In the genomic region with DNA sequence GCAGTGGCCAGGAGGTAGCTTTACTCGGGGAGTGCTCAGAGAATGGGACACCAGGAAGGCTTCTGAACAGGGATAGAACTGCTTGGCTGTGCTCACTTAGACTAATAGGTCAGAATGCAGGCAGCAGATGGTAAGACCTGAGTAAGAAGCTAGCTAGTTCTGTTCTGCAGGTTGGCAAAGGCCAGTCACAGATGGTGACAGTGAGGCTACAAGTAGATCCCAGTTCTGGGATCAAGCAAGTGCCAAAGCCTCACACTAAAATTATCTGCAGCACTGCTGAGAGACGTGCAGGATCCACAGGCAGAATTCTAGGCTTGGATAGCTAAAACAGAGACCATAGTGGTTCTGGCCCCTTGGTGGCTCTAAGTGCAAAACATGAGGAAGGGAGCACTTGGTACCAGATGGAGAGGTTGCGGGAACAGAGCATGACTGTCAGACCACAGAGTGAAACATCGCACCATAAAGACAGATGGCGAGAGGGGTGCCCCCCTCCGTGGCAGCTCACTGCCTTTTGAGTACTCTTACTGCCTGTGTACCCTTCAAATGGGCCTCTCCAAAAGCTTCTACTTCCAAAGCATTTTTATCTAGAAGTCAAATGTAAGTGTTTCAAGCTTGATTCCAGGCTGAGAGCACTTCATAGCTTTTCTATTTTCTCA, we compare ENCODE assay signal across 24 cellular contexts. TPM values are rescaled to one million over a fixed set of nuclear protein-coding genes. Genes with fewer than 3 reads are reported as not detected.
A peak's percentile ranks its signal among the peaks of the same experiment; 100 is the strongest.
DNase-seq lines count a peak whose midpoint lies in the region; ATAC-seq, FAIRE-seq and TF ChIP-seq lines count a peak whose summit lies in the region.
"Had no signal": no experiment of that assay in that cellular context is flagged by ENCODE, and none has a peak within 500 bp of the region (broad histone marks: within the 10 kb centered on the region; RNA-seq: fewer than 3 reads in every experiment).

No MANE protein-coding gene starts in this region.

- TF ChIP-seq CTCF in HEK293 (tag by site-specific recombination; IDR thresholded peaks at IDR 0.05) = 0 out of 2 replicates have a peak, but pooled peaks have one; percentile 15
- TF ChIP-seq CTCF in H1 (IDR thresholded peaks at IDR 0.05; ENCODE audit: control extremely low read depth in 1 of 3, insufficient read depth in 1 of 3, low read depth in 1 of 3, low read length in 3 of 3) = no peak

- H3K4me1 ChIP-seq in HEK293 (ENCODE audit: control insufficient read depth, insufficient read depth, low read length) = peaks cover under 1% of the 10 kb centered on the region; the same call in 1 of the 2 replicates
- peaks cover 0 to 9% (median 2%) of the 10 kb centered on the region in 4 experiments; a peak in 4 of 7 replicates for H3K4me1 ChIP-seq in H1 (replicated peaks in 1 of 4; ENCODE audit: control insufficient read depth in 3 of 4, insufficient read depth in 4 of 4, low read length in 3 of 4)

- no peak overlapping the region for H2AK5ac ChIP-seq in H1 (ENCODE audit: low read depth, low read length)

- TF ChIP-seq POLR2A in H1 (IDR thresholded peaks at IDR 0.05; ENCODE audit: control extremely low read depth in 1 of 2, low read depth in 2 of 2, low read length in 2 of 2) = no peak

- FAIRE-seq in H1 (lab: Jason Lieb, UNC) = no peak

- H4K91ac ChIP-seq in H1 (replicated peaks; ENCODE audit: insufficient read length, low read length) = no peak overlapping the region

- peak overlapping the region; percentile 79; the same call in 1 of the 2 replicates for H2AFZ ChIP-seq in H1 (ENCODE audit: low read length)

- no peak overlapping the region for H3K27ac ChIP-seq in HEK293 (ENCODE audit: extremely low read depth, low read depth, low read length)
- no peak overlapping the region for H3K27ac ChIP-seq in H1 (ENCODE audit: low read depth, low read length)
- H3K27ac ChIP-seq in substantia nigra (ENCODE audit: low read depth, low read length, poor library complexity, severe bottlenecking) = peak overlapping the region; percentile 22
- H3K27ac ChIP-seq: gastrocnemius medialis, KMS-11, VCaP had no signal

- H4K20me1 ChIP-seq in H1 (replicated peaks in 1 of 2; ENCODE audit: control insufficient read depth in 1 of 2, insufficient read depth in 2 of 2, low read length in 2 of 2) = peaks cover 1 to 3% of the 10 kb centered on the region in 2 experiments

- no peak for TF ChIP-seq EP300 in H1 (IDR thresholded peaks at IDR 0.05; ENCODE audit: borderline replicate concordance in 1 of 2, low read depth in 2 of 2, low read length in 2 of 2)

- CTCF ChIA-PET in HEK293 (lab: Yijun Ruan, JAX) = interaction anchor here (0.5 to 1.3 kb wide), 3 partner anchors 19 to 97 kb away, joined by 3 to 4 read pairs (median 3); no protein-coding TSS in a partner anchor
- CTCF ChIA-PET in H1 (lab: Charles Lee; ENCODE audit: partially characterized antibody) = interaction anchor here (1.0 to 3.1 kb wide), 6 partner anchors 11 to 98 kb away, joined by 3 to 10 read pairs (median 3); no protein-coding TSS in a partner anchor

- no peak overlapping the region for H3K14ac ChIP-seq in H1 (ENCODE audit: insufficient read length)

- H4K5ac ChIP-seq in H1 (ENCODE audit: insufficient read length, low read depth, low read length) = no peak overlapping the region

- H2BK15ac ChIP-seq in H1 (ENCODE audit: low read length) = no peak overlapping the region

- H3K4me3 ChIP-seq in HEK293 (ENCODE audit: low read depth, low read length) (no peak overlapping the region), H1 (ENCODE audit: extremely low read depth in 1 of 4, insufficient read depth in 2 of 4, low read depth in 3 of 4, low read length in 4 of 4) (no peak overlapping the region)
- H3K4me3 ChIP-seq: gastrocnemius medialis had no signal

- POLR2A ChIA-PET in HEK293 (lab: Yijun Ruan, JAX) = interaction anchor here (0.8 to 1.3 kb wide), 2 partner anchors 11 to 48 kb away, joined by 3 to 4 read pairs; no protein-coding TSS in a partner anchor
- POLR2A ChIA-PET in H1 (lab: Charles Lee; ENCODE audit: partially characterized antibody) = interaction anchor here (0.7 to 1.5 kb wide), 6 partner anchors 14 to 298 kb away, joined by 3 to 4 read pairs (median 3); partner anchors contain the start of gene RPLP1

- DNase-seq in NCI-H524 treated with DMSO at 0.1 percent for 48 hours (lab: John Stamatoyannopoulos, UW) (peak; percentile 99), H1 (ENCODE audit: low read depth in 1 of 2, low spot score in 2 of 2) (no peak), substantia nigra (lab: John Stamatoyannopoulos, UW) (peak in 11 of 49 donors; percentile 12 to 79 (median 36)), NCI-H2196 (lab: John Stamatoyannopoulos, UW; ENCODE audit: unreplicated experiment) (no peak), OCI-M1 (lab: John Stamatoyannopoulos, UW) (no peak), NCI-H146 (lab: John Stamatoyannopoulos, UW) (no peak)
- DNase-seq: activated CD8-positive, alpha-beta memory T cell treated with anti-CD3 and anti-CD28 coated beads, Interleukin-2, amount 50 U/mL, for 48 hours; activated effector memory CD4-positive, alpha-beta T cell treated with Interleukin-2 at 50 U/mL for 16 hours; CD8-positive, alpha-beta T cell; DND-41; gastrocnemius medialis; GOT3; left cardiac atrium; MV-4-11; NCI-H2081 treated with DMSO at 0.1 percent for 48 hours; NK-92 treated with Interleukin-12 subunit alpha and Interleukin-12 subunit beta, amount 100 ng/mL, for 24 hours; stimulated activated CD4-positive, alpha-beta T cell treated with anti-CD3 and anti-CD28 coated beads, Interleukin-2, amount 100 ng/mL, for 24 hours; stimulated activated naive CD4-positive, alpha-beta T cell treated with Interleukin-2 at 50 U/mL for 16 hours; T-helper 2 cell; trophoblast cell had no signal

- no peaks in the 10 kb centered on the region for H3K36me3 ChIP-seq in HEK293 (ENCODE audit: control insufficient read depth in 2 of 2, insufficient read depth in 1 of 2, low read length in 2 of 2)
- no peaks in the 10 kb centered on the region; a peak in 1 of 8 replicates for H3K36me3 ChIP-seq in H1 (ENCODE audit: control insufficient read depth in 2 of 4, insufficient read depth in 4 of 4, low read length in 3 of 4)
- H3K36me3 ChIP-seq: gastrocnemius medialis had no signal

- H3K79me2 ChIP-seq in H1 (ENCODE audit: control insufficient read depth in 1 of 2, insufficient read depth in 2 of 2, low read length in 2 of 2) = peaks cover 0 to 8% of the 10 kb centered on the region in 2 experiments; a peak in 2 of 4 replicates

- no peak overlapping the region for H3K9ac ChIP-seq in H1 (replicated peaks in 1 of 4; ENCODE audit: extremely low read depth in 1 of 4, low read depth in 3 of 4, low read length in 3 of 4)
- H3K9ac ChIP-seq: KMS-11 had no signal

- no peaks in the 10 kb centered on the region; a peak in 1 of 7 replicates for H3K27me3 ChIP-seq in H1 (replicated peaks in 1 of 4; ENCODE audit: control insufficient read depth in 3 of 4, extremely low read depth in 1 of 4, insufficient read depth in 3 of 4, low read length in 3 of 4)
- H3K27me3 ChIP-seq: gastrocnemius medialis had no signal

- no peak overlapping the region for H2BK120ac ChIP-seq in H1 (replicated peaks; ENCODE audit: low read depth, low read length)

- no peak overlapping the region for H3K56ac ChIP-seq in H1 (replicated peaks; ENCODE audit: insufficient read length, low read depth, low read length)

- no peak for ATAC-seq in GM21447 (IDR thresholded peaks at IDR 0.05; ENCODE audit: unreplicated experiment)
- ATAC-seq: CD8-positive, alpha-beta T cell; gastrocnemius medialis; left cardiac atrium had no signal

- 95% methylated on average over 6 of the region's 6 CpGs; no CpG with 5 or more reads in 1 of the 2 experiments for WGBS in H1 (ENCODE audit: extremely low coverage in 1 of 2, insufficient coverage in 1 of 2, insufficient read length in 1 of 2, insufficient replicate concordance in 2 of 2, low coverage in 1 of 2, low lambda C conversion rate in 2 of 2, missing lambda C conversion rate in 1 of 2), 2 experiments

- no peak overlapping the region for H2BK20ac ChIP-seq in H1 (ENCODE audit: low read length)

- no peak; a peak in 1 of 4 replicates for TF ChIP-seq RAD21 in H1 (IDR thresholded peaks at IDR 0.05 in 1 of 2, conservative IDR thresholded peaks at IDR 0.05 in 1 of 2; ENCODE audit: low read depth in 2 of 2, low read length in 2 of 2)

- no peak overlapping the region for H3K23ac ChIP-seq in H1 (ENCODE audit: insufficient read length)

- no peak overlapping the region for H3K4me2 ChIP-seq in H1 (ENCODE audit: insufficient read depth in 1 of 2, low read depth in 2 of 2, low read length in 2 of 2)
- H3K4me2 ChIP-seq: KMS-11 had no signal

- no peaks in the 10 kb centered on the region for H3K9me3 ChIP-seq in HEK293 (ENCODE audit: control insufficient read depth, insufficient read depth, low read depth, low read length)
- H3K9me3 ChIP-seq in H1 (ENCODE audit: insufficient read depth in 2 of 2, low read depth in 1 of 2, low read length in 1 of 2) = no peaks in the 10 kb centered on the region
- H3K9me3 ChIP-seq: gastrocnemius medialis had no signal

- H3K4ac ChIP-seq in H1 (replicated peaks; ENCODE audit: insufficient read length, low read depth, low read length) = no peak overlapping the region

- H4K8ac ChIP-seq in H1 (ENCODE audit: extremely low read depth, insufficient read depth, low read length) = no peak overlapping the region

- peaks cover 2% of the 10 kb centered on the region; the same call in 1 of the 2 replicates for H3K79me1 ChIP-seq in H1 (ENCODE audit: low read depth, low read length)

- H2BK5ac ChIP-seq in H1 (ENCODE audit: low read depth, low read length) = no peak overlapping the region

- H2BK12ac ChIP-seq in H1 (ENCODE audit: low read depth, low read length) = no peak overlapping the region

- H3K23me2 ChIP-seq in H1 (ENCODE audit: low read depth, low read length) = peaks cover 8% of the 10 kb centered on the region

- no peak overlapping the region for H3K18ac ChIP-seq in H1 (ENCODE audit: extremely low read depth, low read length)

TF ChIP-seq in HEK293, 187 proteins besides CTCF, POLR2A, EP300 and RAD21 (continues in another document):
- TF ChIP-seq ZNF560 (tag by site-specific recombination; IDR thresholded peaks at IDR 0.05; ENCODE audit: borderline replicate concordance) = no peak

TF ChIP-seq in H1, 55 proteins besides CTCF, POLR2A, EP300 and RAD21 (continues in another document):
- TF ChIP-seq HDAC6 (IDR thresholded peaks at IDR 0.05; ENCODE audit: low read depth, low read length) (no peak), BACH1 (IDR thresholded peaks at IDR 0.05; ENCODE audit: low read length) (no peak), RXRA (IDR thresholded peaks at IDR 0.05; ENCODE audit: insufficient read depth, low read depth, low read length) (no peak), GABPA (IDR thresholded peaks at IDR 0.05; ENCODE audit: borderline replicate concordance, insufficient read depth, low read length) (no peak), CREB1 (IDR thresholded peaks at IDR 0.05) (no peak)

RNA-seq across cellular contexts. Expression of gene GLCE, which starts 3.6 kb away (rescaled TPM):
- 16.2 and 17.1 TPM in 2 replicates for total RNA-seq in H1 (2021; fragmentation: NEBNext Ultra II Directional; extraction: Animal tissue kit (Norgen Biotek cat#: 25700))
- 8.4 and 22.7 TPM in 2 replicates for polyA plus RNA-seq in H1 (2011; rRNA removed)
- polyA plus RNA-seq in H1 (2011; cell fraction: cytosol; rRNA removed) = 15.1 TPM
- polyA plus RNA-seq in H1 (2011; cell fraction: nucleus; rRNA removed) = 8.8 TPM
- 17.3 to 22.2 TPM (median 19.5 TPM) in 4 replicates for polyA plus RNA-seq in H1 (2012, experiment 1 of 2)
- polyA plus RNA-seq in H1 (2012, experiment 2 of 2) = 3.2 TPM
- polyA plus RNA-seq in H1 (2013, experiment 1 of 2) = 10.6 TPM
- polyA plus RNA-seq in H1 (2013, experiment 2 of 2) = 10.5 TPM
- polyA minus RNA-seq in H1 (2011; rRNA and poly(A)+ RNA removed) = 23.8 and 45.2 TPM in 2 replicates
- 13.1 TPM for polyA minus RNA-seq in H1 (2011; cell fraction: cytosol; rRNA and poly(A)+ RNA removed)
- 22.8 TPM for polyA minus RNA-seq in H1 (2011; cell fraction: nucleus; rRNA and poly(A)+ RNA removed)

Comparison
In these comparisons a context has a peak if more than half of its experiments do, and no peak if none do; other contexts are left out.
1. Of the 6 proteins assayed by ChIP-seq in both HEK293 and H1: peak only in HEK293: CTCF; only in H1: none; in both: none; in neither: 5.